9 cellular contexts compared by ENCODE assay signal in genomic region chr9:127187231-127187956, GRCh38.
DNase-seq lines count a peak whose midpoint lies in the region; ATAC-seq and TF ChIP-seq lines count a peak whose summit lies in the region.
"Had no signal": no experiment of that assay in that cellular context is flagged by ENCODE, and none has a peak within 500 bp of the region (broad histone marks: within the 10 kb centered on the region; RNA-seq: fewer than 3 reads in every experiment).

No MANE protein-coding gene starts in this region.

- H3K9me3 Mint-ChIP-seq in mesothelial cell of epicardium: no peaks in the 10 kb centered on the region
- no peaks in the 10 kb centered on the region for H3K9me3 Mint-ChIP-seq in activated T-cell treated with anti-CD3 and anti-CD28 coated beads, Interleukin-2, amount 50 U/mL, for 72 hours
- H3K9me3 Mint-ChIP-seq: CD4-positive, CD25-positive, alpha-beta regulatory T cell had no signal

- intact Hi-C loops in Right ventricle myocardium inferior (cut with DNase I): loop anchor here (5.0 kb wide), 1 partner anchor 65 kb away; the partner anchor contains the start of gene ANGPTL2
- intact Hi-C loops in cardiac septum (cut with DNase I): loop anchor here (2.0 to 5.0 kb wide), 3 partner anchors 65 to 165 kb away; partner anchors contain the start of gene ANGPTL2
- intact Hi-C loops in dorsolateral prefrontal cortex (cut with DNase I): loop anchor here (5.0 kb wide), 2 partner anchors 65 to 160 kb away; partner anchors contain the start of gene ANGPTL2 (in 2 of the 2)
- intact Hi-C loops in vagina (cut with DNase I): loop anchor here (2.0 to 5.0 kb wide), 2 partner anchors 65 to 150 kb away; partner anchors contain the start of gene ANGPTL2

- no peaks in the 10 kb centered on the region for H3K27me3 Mint-ChIP-seq in mesothelial cell of epicardium (ENCODE audit: low read depth)
- H3K27me3 Mint-ChIP-seq in activated T-cell treated with anti-CD3 and anti-CD28 coated beads, Interleukin-2, amount 50 U/mL, for 72 hours (ENCODE audit: low read depth): no peaks in the 10 kb centered on the region
- H3K27me3 Mint-ChIP-seq: CD4-positive, CD25-positive, alpha-beta regulatory T cell had no signal

- no peaks in the 10 kb centered on the region for H3K27me3 ChIP-seq in dorsolateral prefrontal cortex
- H3K27me3 ChIP-seq in vagina: no peaks in the 10 kb centered on the region

- DNase-seq in Right ventricle myocardium inferior (ENCODE audit: missing footprints) (no peak), cardiac septum (ENCODE audit: low spot score) (no peak), dorsolateral prefrontal cortex (peak in 2 of 10 donors; percentile 9 to 36), mesothelial cell of epicardium (ENCODE audit: low spot score in 2 of 2, unreplicated experiment in 2 of 2) (no peak), vagina (ENCODE audit: extremely low spot score in 2 of 2) (no peak), AML-193 (lab: John Stamatoyannopoulos, UW) (no peak)
- DNase-seq in activated T-cell treated with anti-CD3 and anti-CD28 coated beads, Interleukin-2, amount 50 U/mL, for 72 hours: no peak
- DNase-seq: CD4-positive, CD25-positive, alpha-beta regulatory T cell had no signal

- H3K27ac ChIP-seq in dorsolateral prefrontal cortex (peak overlapping the region in 57 of 59 donors; percentile 34 to 94 (median 85)), vagina (peak overlapping the region; percentile 90)

- no peaks in the 10 kb centered on the region for H3K36me3 Mint-ChIP-seq in mesothelial cell of epicardium
- no peaks in the 10 kb centered on the region for H3K36me3 Mint-ChIP-seq in activated T-cell treated with anti-CD3 and anti-CD28 coated beads, Interleukin-2, amount 50 U/mL, for 72 hours (ENCODE audit: insufficient read depth in 2 of 2)

- TF ChIP-seq CTCF in dorsolateral prefrontal cortex (IDR thresholded peaks at IDR 0.05 in 54 of 56, conservative IDR thresholded peaks at IDR 0.05 in 2 of 56; ENCODE audit: low read depth in 1 of 56, partially characterized antibody in 56 of 56): no peak
- no peak for TF ChIP-seq CTCF in mesothelial cell of epicardium (IDR thresholded peaks at IDR 0.05; ENCODE audit: unreplicated experiment)
- peak in 1 of 3 experiments; percentile 6 for TF ChIP-seq CTCF in vagina (IDR thresholded peaks at IDR 0.05)

- peaks cover 18% of the 10 kb centered on the region for H3K4me1 Mint-ChIP-seq in mesothelial cell of epicardium
- no peaks in the 10 kb centered on the region for H3K4me1 Mint-ChIP-seq in activated T-cell treated with anti-CD3 and anti-CD28 coated beads, Interleukin-2, amount 50 U/mL, for 72 hours (ENCODE audit: low read depth)
- H3K4me1 Mint-ChIP-seq: CD4-positive, CD25-positive, alpha-beta regulatory T cell had no signal

- H3K4me3 ChIP-seq in dorsolateral prefrontal cortex: no peak overlapping the region
- H3K4me3 ChIP-seq in vagina: no peak overlapping the region

- TF ChIP-seq POLR2A in vagina (IDR thresholded peaks at IDR 0.05): no peak

- H3K4me1 ChIP-seq in vagina: peaks cover 50% of the 10 kb centered on the region

- peak overlapping the region; percentile 90 for H3K27ac Mint-ChIP-seq in mesothelial cell of epicardium
- no peak overlapping the region for H3K27ac Mint-ChIP-seq in activated T-cell treated with anti-CD3 and anti-CD28 coated beads, Interleukin-2, amount 50 U/mL, for 72 hours

- H3K36me3 ChIP-seq in vagina: no peaks in the 10 kb centered on the region

- no peaks in the 10 kb centered on the region for H3K9me3 ChIP-seq in vagina

- H3K4me3 Mint-ChIP-seq in mesothelial cell of epicardium: no peak overlapping the region
- no peak overlapping the region for H3K4me3 Mint-ChIP-seq in activated T-cell treated with anti-CD3 and anti-CD28 coated beads, Interleukin-2, amount 50 U/mL, for 72 hours
- H3K4me3 Mint-ChIP-seq: CD4-positive, CD25-positive, alpha-beta regulatory T cell had no signal

- peak; percentile 67 for ATAC-seq in Right ventricle myocardium inferior
- no peak for ATAC-seq in activated T-cell treated with anti-CD3 and anti-CD28 coated beads, Interleukin-2, amount 50 U/mL, for 72 hours (replicated peaks in 1 of 2)
- ATAC-seq in GM21367 (IDR thresholded peaks at IDR 0.05; ENCODE audit: unreplicated experiment): no peak
